In the genomic region with DNA sequence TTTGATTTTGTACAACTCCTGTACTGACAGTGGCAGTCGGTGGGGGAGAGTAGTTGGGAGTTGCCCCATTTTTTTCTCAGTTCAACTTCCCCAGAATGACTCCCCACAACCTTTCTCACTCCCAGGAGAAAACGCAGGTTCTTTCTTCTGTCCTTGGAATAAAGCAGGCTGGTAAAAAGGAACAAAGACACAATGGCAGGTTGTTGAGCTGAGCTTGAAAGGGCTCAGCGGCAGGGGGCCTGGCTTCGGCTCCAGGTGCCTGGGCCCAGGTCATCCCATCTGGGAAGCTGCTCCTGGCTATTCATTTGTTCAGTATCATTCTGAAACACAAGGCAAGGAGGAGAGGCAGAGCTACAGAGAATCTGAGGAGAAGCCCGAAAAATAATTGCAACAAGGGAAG, we compare ENCODE assay signal across 24 cellular contexts. TPM values are rescaled to one million over a fixed set of nuclear protein-coding genes. Genes with fewer than 3 reads are reported as not detected.
A peak's percentile ranks its signal among the peaks of the same experiment; 100 is the strongest.
DNase-seq lines count a peak whose midpoint lies in the region; ATAC-seq and TF ChIP-seq lines count a peak whose summit lies in the region.
"Had no signal": no experiment of that assay in that cellular context is flagged by ENCODE, and none has a peak within 500 bp of the region (broad histone marks: within the 10 kb centered on the region; RNA-seq: fewer than 3 reads in every experiment).

No MANE protein-coding gene starts in this region.

- no peak overlapping the region for H3K9ac ChIP-seq in BLaER1

- H4K20me1 ChIP-seq in BLaER1: no peaks in the 10 kb centered on the region

- H3K9me3 Mint-ChIP-seq in WTC11: peaks cover 11% of the 10 kb centered on the region

- peaks cover 34% of the 10 kb centered on the region for H3K4me1 Mint-ChIP-seq in WTC11

- peaks cover 89% of the 10 kb centered on the region for H3K4me1 ChIP-seq in BLaER1
- H3K4me1 ChIP-seq: A549, BE2C had no signal

- no peaks in the 10 kb centered on the region; the same call in 1 of the 2 replicates for H3K27me3 Mint-ChIP-seq in WTC11 (ENCODE audit: low read depth)

- no peaks in the 10 kb centered on the region for H3K9me3 ChIP-seq in BLaER1
- H3K9me3 ChIP-seq: A549, BE2C had no signal

- peak overlapping the region; percentile 80 for H3K27ac Mint-ChIP-seq in WTC11
- H3K27ac Mint-ChIP-seq: CD4-positive, alpha-beta memory T cell had no signal

- peak overlapping the region; percentile 77 for H3K4me2 ChIP-seq in BLaER1
- H3K4me2 ChIP-seq: A549 had no signal

- H3K4me3 Mint-ChIP-seq in WTC11: peak overlapping the region; percentile 18; the same call in 1 of the 2 replicates
- H3K4me3 Mint-ChIP-seq: CD4-positive, alpha-beta memory T cell had no signal

- no peaks in the 10 kb centered on the region for H3K36me3 Mint-ChIP-seq in WTC11
- H3K36me3 Mint-ChIP-seq: CD4-positive, alpha-beta memory T cell had no signal

- ATAC-seq in WTC11 (peak; percentile 81), HG03175 (IDR thresholded peaks at IDR 0.05; ENCODE audit: unreplicated experiment) (no peak)
- ATAC-seq: A549, PC-3 had no signal

- no peak for TF ChIP-seq CTCF in WTC11 (IDR thresholded peaks at IDR 0.05)

- H3K36me3 ChIP-seq in BLaER1 (no peaks in the 10 kb centered on the region), H7 (replicated peaks; ENCODE audit: control insufficient read depth, insufficient read depth, low read length) (no peaks in the 10 kb centered on the region)
- H3K36me3 ChIP-seq: BE2C had no signal

- H3K27me3 ChIP-seq in BLaER1 (no peaks in the 10 kb centered on the region), H7 (ENCODE audit: control insufficient read depth, insufficient read depth, low read length) (no peaks in the 10 kb centered on the region)

- POLR2A ChIA-PET in WTC11 (lab: Charles Lee): interaction anchor here (0.6 kb wide), 1 partner anchor 1408 kb away, joined by 3 read pairs; no protein-coding TSS in a partner anchor

- CTCF ChIA-PET in WTC11 (lab: Charles Lee): interaction anchor here (1.0 to 1.1 kb wide), 2 partner anchors 27 to 65 kb away, joined by 4 read pairs; no protein-coding TSS in a partner anchor

- peak overlapping the region; percentile 70 for H3K27ac ChIP-seq in BLaER1
- H3K27ac ChIP-seq: A549 had no signal

- H3K4me3 ChIP-seq in BLaER1 (no peak overlapping the region), H7 (ENCODE audit: insufficient read depth, low read depth, low read length) (no peak overlapping the region)
- H3K4me3 ChIP-seq: A549 had no signal

- DNase-seq in H7: peak; percentile 41
- peak; percentile 26 for DNase-seq in WTC11 (ENCODE audit: low spot score)
- DNase-seq in iPS-NIHi11 (ENCODE audit: low spot score): peak; percentile 66
- DNase-seq in cerebellar nuclear complex (lab: John Stamatoyannopoulos, UW): no peak
- DNase-seq in AML-193 (lab: John Stamatoyannopoulos, UW): no peak
- DNase-seq: BE2C; CD4-positive, alpha-beta memory T cell; DND-41; GOT3; Kasumi-1; NCI-H187 treated with DMSO at 0.1 percent for 48 hours; NCI-H2171; NCI-H446; NCI-H526; PC-3; Right ventricle myocardium superior; T-helper 2 cell had no signal

TF ChIP-seq in WTC11, 78 proteins besides CTCF, POLR2A, EP300 and RAD21:
- TF ChIP-seq CBFB (CRISPR knock-in tag; IDR thresholded peaks at IDR 0.05; ENCODE audit: low read depth): no peak
- no peak for TF ChIP-seq ETV6 (CRISPR knock-in tag; IDR thresholded peaks at IDR 0.05)
- 0 out of 2 replicates have a peak, but pooled peaks have one; percentile 11 for TF ChIP-seq ZNF423 (CRISPR knock-in tag; IDR thresholded peaks at IDR 0.05)
- TF ChIP-seq ZNF138 (CRISPR knock-in tag; conservative IDR thresholded peaks at IDR 0.05): no peak
- no peak for TF ChIP-seq GTF2I (CRISPR knock-in tag; conservative IDR thresholded peaks at IDR 0.05)

RNA-seq across cellular contexts. Expression of a gene that starts 46.1 kb away (rescaled TPM):
- total RNA-seq in H7 (2014; rRNA removed; shearing (Covaris generic)): 0.74 and 1.2 TPM in 2 replicates
- 1.5 to 2.6 TPM (median 2.0 TPM) in 3 replicates for total RNA-seq in WTC11 (2021)
- total RNA-seq: CD4-positive, alpha-beta memory T cell; G401; MCF 10A; PC-3; Right ventricle myocardium superior; RPMI7951; SK-MEL-5 had no signal

Comparison
In these comparisons a context has a peak if more than half of its experiments do, and no peak if none do; other contexts are left out.
1. DNase-seq: peak in H7 (single experiment), WTC11 (single experiment) and iPS-NIHi11 (single experiment); none in cerebellar nuclear complex (0 of 2) and AML-193 (0 of 2).